Comparison of ENCODE assay signal across 21 cellular contexts in the genomic region with DNA sequence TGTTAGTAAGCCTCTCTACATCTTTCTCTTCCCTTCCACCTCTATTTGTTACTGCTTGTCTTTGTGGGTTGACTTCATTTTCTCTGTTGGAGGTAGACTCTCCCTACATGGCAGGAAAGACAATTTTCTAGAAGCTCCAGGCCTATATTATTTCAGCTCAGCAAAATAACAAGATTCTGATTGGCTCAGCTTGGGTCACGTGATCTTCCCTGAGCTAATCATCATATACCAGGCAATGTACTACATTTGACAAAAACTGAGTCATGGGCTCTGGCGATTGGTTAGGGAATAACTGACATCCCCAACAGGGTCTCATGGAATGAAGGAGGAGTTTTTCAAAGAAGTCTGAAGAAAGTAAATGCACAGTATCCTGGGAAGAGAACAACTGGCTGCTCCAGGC.
"Had no signal": no experiment of that assay in that cellular context is flagged by ENCODE, and none has a peak within 500 bp of the region (broad histone marks: within the 10 kb centered on the region; RNA-seq: fewer than 3 reads in every experiment).

No MANE protein-coding gene starts in this region.

- H3K27ac ChIP-seq: HL-60, KMS-11 had no signal

- H3K4me2 ChIP-seq: KMS-11, SK-N-SH had no signal

- ATAC-seq: T-cell had no signal

- H3K9ac ChIP-seq: KMS-11, SK-N-SH had no signal

- H3K9me3 ChIP-seq: SK-N-SH had no signal

- DNase-seq: Kasumi-1, MM.1S, NCI-H1092 treated with DMSO at 0.1 percent for 48 hours, NCI-H1436, NCI-H187, NCI-H2029, NCI-H2081 treated with DMSO at 0.1 percent for 48 hours, NCI-H2171, NCI-H226, NCI-H446, NCI-H510A, NCI-H524 treated with DMSO at 0.1 percent for 48 hours, NCI-H69, NCI-H774, Right ventricle myocardium superior, RPMI8226, SK-N-SH, SW 1271, T-cell had no signal
